ENCODE assay signal across 2 cellular contexts in the genomic region with DNA sequence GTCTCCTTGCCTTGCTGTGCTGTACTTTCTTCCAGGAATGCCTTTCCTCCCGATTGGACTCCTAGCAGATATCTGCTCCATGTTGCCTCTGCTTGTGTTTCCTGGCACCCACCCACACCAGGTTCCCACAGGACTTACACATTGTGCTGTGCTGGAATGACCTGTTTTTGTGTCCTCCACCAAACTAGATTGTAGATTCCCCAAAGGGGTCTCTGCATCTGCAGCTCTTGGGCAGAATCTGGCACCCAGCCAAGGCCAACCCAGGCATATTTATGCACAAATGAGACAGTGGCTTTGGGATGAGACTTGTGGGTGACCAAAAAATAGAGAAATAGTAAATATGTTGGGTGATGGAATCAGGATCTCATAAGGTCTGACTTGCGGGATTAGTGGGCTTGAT.
TF ChIP-seq lines count a peak whose summit lies in the region.

No MANE protein-coding gene starts in this region.

TF ChIP-seq in HEK293, 187 proteins besides CTCF, POLR2A, EP300 and RAD21:
- TF ChIP-seq ZNF600 (tag by site-specific recombination; IDR thresholded peaks at IDR 0.05), result no peak
- TF ChIP-seq ZNF132 (tag by site-specific recombination; IDR thresholded peaks at IDR 0.05; ENCODE audit: borderline replicate concordance), result no peak
- TF ChIP-seq ZNF184 (tag by site-specific recombination; IDR thresholded peaks at IDR 0.05), result 0 out of 2 replicates have a peak, but pooled peaks have one; percentile 32
- TF ChIP-seq YY2 (tag by site-specific recombination; IDR thresholded peaks at IDR 0.05), result no peak
- TF ChIP-seq, protein P1, sequence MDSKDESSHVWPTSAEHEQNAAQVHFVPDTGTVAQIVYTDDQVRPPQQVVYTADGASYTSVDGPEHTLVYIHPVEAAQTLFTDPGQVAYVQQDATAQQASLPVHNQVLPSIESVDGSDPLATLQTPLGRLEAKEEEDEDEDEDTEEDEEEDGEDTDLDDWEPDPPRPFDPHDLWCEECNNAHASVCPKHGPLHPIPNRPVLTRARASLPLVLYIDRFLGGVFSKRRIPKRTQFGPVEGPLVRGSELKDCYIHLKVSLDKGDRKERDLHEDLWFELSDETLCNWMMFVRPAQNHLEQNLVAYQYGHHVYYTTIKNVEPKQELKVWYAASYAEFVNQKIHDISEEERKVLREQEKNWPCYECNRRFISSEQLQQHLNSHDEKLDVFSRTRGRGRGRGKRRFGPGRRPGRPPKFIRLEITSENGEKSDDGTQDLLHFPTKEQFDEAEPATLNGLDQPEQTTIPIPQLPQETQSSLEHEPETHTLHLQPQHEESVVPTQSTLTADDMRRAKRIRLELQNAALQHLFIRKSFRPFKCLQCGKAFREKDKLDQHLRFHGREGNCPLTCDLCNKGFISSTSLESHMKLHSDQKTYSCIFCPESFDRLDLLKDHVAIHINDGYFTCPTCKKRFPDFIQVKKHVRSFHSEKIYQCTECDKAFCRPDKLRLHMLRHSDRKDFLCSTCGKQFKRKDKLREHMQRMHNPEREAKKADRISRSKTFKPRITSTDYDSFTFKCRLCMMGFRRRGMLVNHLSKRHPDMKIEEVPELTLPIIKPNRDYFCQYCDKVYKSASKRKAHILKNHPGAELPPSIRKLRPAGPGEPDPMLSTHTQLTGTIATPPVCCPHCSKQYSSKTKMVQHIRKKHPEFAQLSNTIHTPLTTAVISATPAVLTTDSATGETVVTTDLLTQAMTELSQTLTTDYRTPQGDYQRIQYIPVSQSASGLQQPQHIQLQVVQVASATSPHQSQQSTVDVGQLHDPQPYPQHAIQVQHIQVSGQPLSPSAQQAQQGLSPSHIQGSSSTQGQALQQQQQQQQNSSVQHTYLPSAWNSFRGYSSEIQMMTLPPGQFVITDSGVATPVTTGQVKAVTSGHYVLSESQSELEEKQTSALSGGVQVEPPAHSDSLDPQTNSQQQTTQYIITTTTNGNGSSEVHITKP (tag by site-specific recombination; IDR thresholded peaks at IDR 0.05), result no peak
- TF ChIP-seq ZNF510 (tag by site-specific recombination; IDR thresholded peaks at IDR 0.05; ENCODE audit: insufficient replicate concordance), result no peak
- TF ChIP-seq ZNF792 (tag by site-specific recombination; IDR thresholded peaks at IDR 0.05), result no peak
- no peak for TF ChIP-seq ZNF24 (tag by site-specific recombination; IDR thresholded peaks at IDR 0.05)
- 0 out of 2 replicates have a peak, but pooled peaks have one; percentile 19 for TF ChIP-seq ZBTB17 (tag by site-specific recombination; IDR thresholded peaks at IDR 0.05)
- TF ChIP-seq, protein P2, sequence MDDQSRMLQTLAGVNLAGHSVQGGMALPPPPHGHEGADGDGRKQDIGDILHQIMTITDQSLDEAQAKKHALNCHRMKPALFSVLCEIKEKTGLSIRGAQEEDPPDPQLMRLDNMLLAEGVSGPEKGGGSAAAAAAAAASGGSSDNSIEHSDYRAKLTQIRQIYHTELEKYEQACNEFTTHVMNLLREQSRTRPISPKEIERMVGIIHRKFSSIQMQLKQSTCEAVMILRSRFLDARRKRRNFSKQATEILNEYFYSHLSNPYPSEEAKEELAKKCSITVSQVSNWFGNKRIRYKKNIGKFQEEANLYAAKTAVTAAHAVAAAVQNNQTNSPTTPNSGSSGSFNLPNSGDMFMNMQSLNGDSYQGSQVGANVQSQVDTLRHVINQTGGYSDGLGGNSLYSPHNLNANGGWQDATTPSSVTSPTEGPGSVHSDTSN (CRISPR knock-in tag; IDR thresholded peaks at IDR 0.05), result no peak
- TF ChIP-seq ZFP69B (tag by site-specific recombination; IDR thresholded peaks at IDR 0.05), result no peak
- no peak for TF ChIP-seq ZNF776 (tag by site-specific recombination; IDR thresholded peaks at IDR 0.05; ENCODE audit: borderline replicate concordance)
- TF ChIP-seq, protein P3, sequence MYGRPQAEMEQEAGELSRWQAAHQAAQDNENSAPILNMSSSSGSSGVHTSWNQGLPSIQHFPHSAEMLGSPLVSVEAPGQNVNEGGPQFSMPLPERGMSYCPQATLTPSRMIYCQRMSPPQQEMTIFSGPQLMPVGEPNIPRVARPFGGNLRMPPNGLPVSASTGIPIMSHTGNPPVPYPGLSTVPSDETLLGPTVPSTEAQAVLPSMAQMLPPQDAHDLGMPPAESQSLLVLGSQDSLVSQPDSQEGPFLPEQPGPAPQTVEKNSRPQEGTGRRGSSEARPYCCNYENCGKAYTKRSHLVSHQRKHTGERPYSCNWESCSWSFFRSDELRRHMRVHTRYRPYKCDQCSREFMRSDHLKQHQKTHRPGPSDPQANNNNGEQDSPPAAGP (tag by site-specific recombination; IDR thresholded peaks at IDR 0.05), result no peak
- no peak for TF ChIP-seq ZSCAN16 (tag by site-specific recombination; IDR thresholded peaks at IDR 0.05)
- peak; percentile 45 for TF ChIP-seq ZFHX2 (tag by site-specific recombination; conservative IDR thresholded peaks at IDR 0.05)

TF ChIP-seq in H1, 55 proteins besides CTCF, POLR2A, EP300 and RAD21:
- TF ChIP-seq, protein P4, sequence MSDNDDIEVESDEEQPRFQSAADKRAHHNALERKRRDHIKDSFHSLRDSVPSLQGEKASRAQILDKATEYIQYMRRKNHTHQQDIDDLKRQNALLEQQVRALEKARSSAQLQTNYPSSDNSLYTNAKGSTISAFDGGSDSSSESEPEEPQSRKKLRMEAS (IDR thresholded peaks at IDR 0.05), result no peak
- TF ChIP-seq YY1 (IDR thresholded peaks at IDR 0.05; ENCODE audit: low read depth, low read length) (no peak), RBBP5 (IDR thresholded peaks at IDR 0.05; ENCODE audit: borderline replicate concordance, low read depth, low read length) (no peak), RXRA (IDR thresholded peaks at IDR 0.05; ENCODE audit: insufficient read depth, low read depth, low read length) (no peak), SIN3A (conservative IDR thresholded peaks at IDR 0.05 in 1 of 2, IDR thresholded peaks at IDR 0.05 in 1 of 2; ENCODE audit: low read depth in 1 of 2, low read length in 2 of 2) (no peak), JUND (IDR thresholded peaks at IDR 0.05; ENCODE audit: low read length) (no peak), BCL11A (IDR thresholded peaks at IDR 0.05; ENCODE audit: low read depth in 2 of 2, low read length in 2 of 2) (no peak), SP4 (IDR thresholded peaks at IDR 0.05; ENCODE audit: low read length) (no peak), SIX5 (IDR thresholded peaks at IDR 0.05; ENCODE audit: low read depth, low read length) (no peak), SRF (IDR thresholded peaks at IDR 0.05; ENCODE audit: low read depth, low read length) (no peak), SUZ12 (IDR thresholded peaks at IDR 0.05; ENCODE audit: low read length) (no peak), CREB1 (IDR thresholded peaks at IDR 0.05) (no peak), FOSL1 (IDR thresholded peaks at IDR 0.05; ENCODE audit: insufficient read depth, low read depth, low read length) (no peak), KDM1A (IDR thresholded peaks at IDR 0.05; ENCODE audit: borderline replicate concordance, low read length) (no peak), POU5F1 (IDR thresholded peaks at IDR 0.05; ENCODE audit: low read depth, low read length) (no peak), TBP (IDR thresholded peaks at IDR 0.05; ENCODE audit: low read depth, low read length) (no peak), HDAC6 (IDR thresholded peaks at IDR 0.05; ENCODE audit: low read depth, low read length) (no peak)
- TF ChIP-seq, protein P5, sequence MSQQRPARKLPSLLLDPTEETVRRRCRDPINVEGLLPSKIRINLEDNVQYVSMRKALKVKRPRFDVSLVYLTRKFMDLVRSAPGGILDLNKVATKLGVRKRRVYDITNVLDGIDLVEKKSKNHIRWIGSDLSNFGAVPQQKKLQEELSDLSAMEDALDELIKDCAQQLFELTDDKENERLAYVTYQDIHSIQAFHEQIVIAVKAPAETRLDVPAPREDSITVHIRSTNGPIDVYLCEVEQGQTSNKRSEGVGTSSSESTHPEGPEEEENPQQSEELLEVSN (IDR thresholded peaks at IDR 0.05), result no peak
- TF ChIP-seq, protein P6, sequence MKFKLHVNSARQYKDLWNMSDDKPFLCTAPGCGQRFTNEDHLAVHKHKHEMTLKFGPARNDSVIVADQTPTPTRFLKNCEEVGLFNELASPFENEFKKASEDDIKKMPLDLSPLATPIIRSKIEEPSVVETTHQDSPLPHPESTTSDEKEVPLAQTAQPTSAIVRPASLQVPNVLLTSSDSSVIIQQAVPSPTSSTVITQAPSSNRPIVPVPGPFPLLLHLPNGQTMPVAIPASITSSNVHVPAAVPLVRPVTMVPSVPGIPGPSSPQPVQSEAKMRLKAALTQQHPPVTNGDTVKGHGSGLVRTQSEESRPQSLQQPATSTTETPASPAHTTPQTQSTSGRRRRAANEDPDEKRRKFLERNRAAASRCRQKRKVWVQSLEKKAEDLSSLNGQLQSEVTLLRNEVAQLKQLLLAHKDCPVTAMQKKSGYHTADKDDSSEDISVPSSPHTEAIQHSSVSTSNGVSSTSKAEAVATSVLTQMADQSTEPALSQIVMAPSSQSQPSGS (IDR thresholded peaks at IDR 0.05; ENCODE audit: low read length), result no peak
